In genomic region chr20:50007369-50007768, GRCh38 we compare ENCODE assay signal across 16 cellular contexts. TPM values are rescaled to one million over a fixed set of nuclear protein-coding genes. Genes with fewer than 3 reads are reported as not detected.
A peak's percentile ranks its signal among the peaks of the same experiment; 100 is the strongest.
DNase-seq lines count a peak whose midpoint lies in the region; ATAC-seq and TF ChIP-seq lines count a peak whose summit lies in the region.
"Had no signal": no experiment of that assay in that cellular context is flagged by ENCODE, and none has a peak within 500 bp of the region (broad histone marks: within the 10 kb centered on the region; RNA-seq: fewer than 3 reads in every experiment).

No MANE protein-coding gene starts in this region.

- no peaks in the 10 kb centered on the region for H4K20me1 ChIP-seq in BLaER1
- no peaks in the 10 kb centered on the region for H4K20me1 ChIP-seq in BLaER1 treated with 17β-estradiol and CSF1 and Interleukin-3, amounts not matched to agents 10 nM and 100 nM

- H3K4me1 ChIP-seq in BLaER1: peaks cover 90% of the 10 kb centered on the region
- H3K4me1 ChIP-seq in BLaER1 treated with 17β-estradiol and CSF1 and Interleukin-3, amounts not matched to agents 10 nM and 100 nM: peaks cover 62 to 99% (median 91%) of the 10 kb centered on the region in 10 experiments

- H3K9me3 ChIP-seq in BLaER1: no peaks in the 10 kb centered on the region
- no peaks in the 10 kb centered on the region for H3K9me3 ChIP-seq in BLaER1 treated with 17β-estradiol and CSF1 and Interleukin-3, amounts not matched to agents 10 nM and 100 nM (replicated peaks in 1 of 11)

- H3K9me3 Mint-ChIP-seq in endothelial cell (ENCODE audit: unreplicated experiment): no peaks in the 10 kb centered on the region
- H3K9me3 Mint-ChIP-seq: CD4-positive, alpha-beta T cell; CD8-positive, alpha-beta memory T cell; GM23338; H9; HFFc6 had no signal

- H3K9ac ChIP-seq in BLaER1: no peak overlapping the region
- peak overlapping the region in 4 of 11 experiments; percentile 76 to 81 (median 78); a peak in 5 of 22 replicates for H3K9ac ChIP-seq in BLaER1 treated with 17β-estradiol and CSF1 and Interleukin-3, amounts not matched to agents 10 nM and 100 nM

- no peak overlapping the region for H3K4me3 Mint-ChIP-seq in endothelial cell (ENCODE audit: unreplicated experiment)
- H3K4me3 Mint-ChIP-seq: CD14-positive monocyte; CD4-positive, alpha-beta T cell; CD8-positive, alpha-beta memory T cell; GM23338; H9; HFFc6 had no signal

- peak overlapping the region; percentile 73 for H3K4me2 ChIP-seq in BLaER1
- peak overlapping the region in 9 of 11 experiments; percentile 75 to 95 (median 80); a peak in 18 of 22 replicates for H3K4me2 ChIP-seq in BLaER1 treated with 17β-estradiol and CSF1 and Interleukin-3, amounts not matched to agents 10 nM and 100 nM
- H3K4me2 ChIP-seq: GM23338 had no signal

- peaks cover 27% of the 10 kb centered on the region for H3K4me1 Mint-ChIP-seq in endothelial cell (ENCODE audit: unreplicated experiment)

- peak overlapping the region; percentile 30 for H3K27ac Mint-ChIP-seq in endothelial cell (ENCODE audit: unreplicated experiment)
- H3K27ac Mint-ChIP-seq: CD4-positive, alpha-beta T cell; GM23338; H9; HFFc6 had no signal

- H3K36me3 Mint-ChIP-seq in endothelial cell (ENCODE audit: low read depth, unreplicated experiment): no peaks in the 10 kb centered on the region
- H3K36me3 Mint-ChIP-seq: CD8-positive, alpha-beta memory T cell had no signal

- DNase-seq in endothelial cell (ENCODE audit: low spot score) (no peak), posterior vena cava (ENCODE audit: low spot score) (no peak)
- DNase-seq: CD4-positive, alpha-beta T cell; CD8-positive, alpha-beta memory T cell; DMS 273 treated with DMSO at 0.1 percent for 48 hours; DMS79 treated with DMSO at 0.1 percent for 48 hours; GF-D8; H9; HFFc6 had no signal

- no peaks in the 10 kb centered on the region for H3K36me3 ChIP-seq in BLaER1
- no peaks in the 10 kb centered on the region for H3K36me3 ChIP-seq in BLaER1 treated with 17β-estradiol and CSF1 and Interleukin-3, amounts not matched to agents 10 nM and 100 nM

- intact Hi-C loops in posterior vena cava (cut with DNase I): no loop called here

- H3K27me3 Mint-ChIP-seq in endothelial cell (ENCODE audit: unreplicated experiment): peaks cover 6% of the 10 kb centered on the region

- H3K27ac ChIP-seq in BLaER1: no peak overlapping the region
- H3K27ac ChIP-seq in BLaER1 treated with 17β-estradiol and CSF1 and Interleukin-3, amounts not matched to agents 10 nM and 100 nM: peak overlapping the region in 8 of 11 experiments; percentile 28 to 94 (median 86); a peak in 15 of 22 replicates

- TF ChIP-seq CTCF in endothelial cell (IDR thresholded peaks at IDR 0.05; ENCODE audit: unreplicated experiment): no peak

- ATAC-seq in HG03354 (IDR thresholded peaks at IDR 0.05; ENCODE audit: poor library complexity, severe bottlenecking, unreplicated experiment) (no peak), HG02571 (IDR thresholded peaks at IDR 0.05; ENCODE audit: unreplicated experiment) (no peak)
- ATAC-seq: GM23338, HCT116 had no signal

- H3K4me3 ChIP-seq in BLaER1: no peak overlapping the region
- no peak overlapping the region for H3K4me3 ChIP-seq in BLaER1 treated with 17β-estradiol and CSF1 and Interleukin-3, amounts not matched to agents 10 nM and 100 nM
- H3K4me3 ChIP-seq: GM23338 had no signal

- H3K27me3 ChIP-seq in BLaER1: peaks cover 15% of the 10 kb centered on the region
- peaks cover 9 to 19% (median 15%) of the 10 kb centered on the region in 11 experiments; a peak in 19 of 22 replicates for H3K27me3 ChIP-seq in BLaER1 treated with 17β-estradiol and CSF1 and Interleukin-3, amounts not matched to agents 10 nM and 100 nM

RNA-seq across cellular contexts. Expression of gene SNAI1, which starts 24.6 kb away (rescaled TPM):
- total RNA-seq in endothelial cell (ENCODE audit: unreplicated experiment): 26.4 TPM
- 1 to 10 TPM; 8.6 to 8.9 TPM for total RNA-seq in posterior vena cava
